Comparison of ENCODE assay signal across 1 cellular context in the genomic region with DNA sequence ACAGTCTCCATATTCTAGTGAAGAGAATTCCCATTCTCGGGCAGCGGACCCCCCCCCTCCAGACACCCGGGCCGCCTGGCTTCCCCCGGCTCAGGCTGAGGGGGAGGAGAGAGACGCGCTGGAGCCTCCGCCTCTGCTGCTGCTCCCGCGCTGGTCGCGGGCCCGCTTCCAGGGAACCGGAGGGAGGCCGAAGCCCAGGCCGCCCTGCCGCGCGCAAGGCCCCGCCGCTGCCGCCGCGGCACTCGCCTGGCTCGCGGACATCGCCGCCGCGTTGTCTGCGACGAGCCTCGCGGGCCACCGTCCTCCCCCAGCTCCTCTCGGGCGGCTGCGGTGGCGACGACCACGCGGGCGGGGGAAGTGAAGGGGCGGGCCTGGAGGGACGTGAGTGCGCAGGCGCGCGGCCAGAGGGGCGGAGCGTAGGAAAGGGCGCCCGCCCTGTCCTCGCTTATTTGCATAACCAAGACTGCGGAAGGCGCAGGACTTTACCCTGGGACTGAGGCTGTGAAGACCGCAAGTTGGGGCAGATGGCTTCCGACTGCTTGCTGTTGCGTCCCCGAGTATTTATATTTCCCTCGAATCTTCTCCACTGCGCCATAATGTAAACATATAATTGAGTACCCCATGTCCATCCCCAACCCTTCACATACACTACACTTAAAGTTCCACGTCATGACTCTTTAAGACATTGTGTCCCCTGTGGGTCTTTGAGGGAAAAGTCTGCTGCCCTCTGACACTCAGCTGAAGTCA.
TF ChIP-seq lines count a peak whose summit lies in the region.

TSS of gene ARL5A (minus strand) at position 279 of the 747 bp plus-strand sequence. CDS start at position 34, 245 bp downstream.

TF ChIP-seq in HepG2, 621 proteins besides CTCF, POLR2A, EP300 and RAD21 (continued from another document and continues in another):
- TF ChIP-seq, protein P1, sequence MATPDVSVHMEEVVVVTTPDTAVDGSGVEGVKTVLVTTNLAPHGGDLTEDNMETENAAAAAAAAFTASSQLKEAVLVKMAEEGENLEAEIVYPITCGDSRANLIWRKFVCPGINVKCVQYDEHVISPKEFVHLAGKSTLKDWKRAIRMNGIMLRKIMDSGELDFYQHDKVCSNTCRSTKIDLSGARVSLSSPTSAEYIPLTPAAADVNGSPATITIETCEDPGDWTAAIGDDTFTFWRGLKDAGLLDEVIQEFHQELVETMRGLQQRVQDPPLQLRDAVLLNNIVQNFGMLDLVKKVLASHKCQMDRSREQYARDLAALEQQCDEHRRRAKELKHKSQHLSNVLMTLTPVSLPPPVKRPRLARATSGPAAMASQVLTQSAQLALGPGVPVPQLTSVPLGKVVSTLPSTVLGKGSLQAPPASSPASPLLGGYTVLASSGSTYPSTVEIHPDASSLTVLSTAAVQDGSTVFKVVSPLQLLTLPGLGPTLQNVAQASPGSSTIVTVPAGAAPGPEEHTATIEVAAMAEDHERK (CRISPR knock-in tag; IDR thresholded peaks at IDR 0.05; ENCODE audit: low read depth) = no peak
- TF ChIP-seq POLR2G (IDR thresholded peaks at IDR 0.05; ENCODE audit: low read depth, low read length) = peak; percentile 99
- no peak for TF ChIP-seq PITX1 (CRISPR knock-in tag; IDR thresholded peaks at IDR 0.05)
- peak; percentile 89 for TF ChIP-seq HOXA3 (CRISPR knock-in tag; IDR thresholded peaks at IDR 0.05)
- TF ChIP-seq SIX4 (CRISPR knock-in tag; IDR thresholded peaks at IDR 0.05) = no peak
- no peak for TF ChIP-seq SSRP1 (CRISPR knock-in tag; IDR thresholded peaks at IDR 0.05)
- TF ChIP-seq HIVEP1 (CRISPR knock-in tag; IDR thresholded peaks at IDR 0.05) = no peak
- TF ChIP-seq BCL6 (CRISPR knock-in tag; IDR thresholded peaks at IDR 0.05) = peak; percentile 55
- TF ChIP-seq ZNF776 (CRISPR knock-in tag; IDR thresholded peaks at IDR 0.05) = peak; percentile 92; the same call in 1 of the 2 replicates
- TF ChIP-seq, protein P2, sequence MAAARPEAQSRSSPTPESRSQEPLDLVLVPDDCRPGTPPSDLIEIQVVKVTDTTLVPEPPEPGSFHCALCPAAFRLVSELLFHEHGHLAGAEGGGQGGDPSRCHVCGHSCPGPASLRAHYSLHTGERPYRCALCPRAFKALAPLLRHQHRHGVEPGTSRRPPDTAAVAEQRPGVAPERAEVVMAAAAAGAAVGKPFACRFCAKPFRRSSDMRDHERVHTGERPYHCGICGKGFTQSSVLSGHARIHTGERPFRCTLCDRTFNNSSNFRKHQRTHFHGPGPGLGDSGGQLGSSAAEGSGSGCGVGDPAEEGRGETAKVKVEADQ (CRISPR knock-in tag; IDR thresholded peaks at IDR 0.05; ENCODE audit: borderline replicate concordance) = peak; percentile 82; the same call in 1 of the 2 replicates
- no peak for TF ChIP-seq ZFP41 (CRISPR knock-in tag; IDR thresholded peaks at IDR 0.05; ENCODE audit: borderline replicate concordance)
- 0 out of 2 replicates have a peak, but pooled peaks have one; percentile 52 for TF ChIP-seq SNAI1 (CRISPR knock-in tag; IDR thresholded peaks at IDR 0.05; ENCODE audit: borderline replicate concordance)
- peak; percentile 82 for TF ChIP-seq MXD4 (CRISPR knock-in tag; IDR thresholded peaks at IDR 0.05)
- peak; percentile 97 for TF ChIP-seq MYC (CRISPR knock-in tag; IDR thresholded peaks at IDR 0.05; ENCODE audit: borderline replicate concordance)
- TF ChIP-seq, protein P3, sequence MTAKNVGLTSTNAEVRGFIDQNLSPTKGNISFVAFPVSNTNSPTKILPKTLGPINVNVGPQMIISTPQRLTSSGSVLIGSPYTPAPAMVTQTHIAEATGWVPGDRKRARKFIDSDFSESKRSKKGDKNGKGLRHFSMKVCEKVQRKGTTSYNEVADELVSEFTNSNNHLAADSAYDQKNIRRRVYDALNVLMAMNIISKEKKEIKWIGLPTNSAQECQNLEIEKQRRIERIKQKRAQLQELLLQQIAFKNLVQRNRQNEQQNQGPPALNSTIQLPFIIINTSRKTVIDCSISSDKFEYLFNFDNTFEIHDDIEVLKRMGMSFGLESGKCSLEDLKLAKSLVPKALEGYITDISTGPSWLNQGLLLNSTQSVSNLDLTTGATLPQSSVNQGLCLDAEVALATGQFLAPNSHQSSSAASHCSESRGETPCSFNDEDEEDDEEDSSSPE (CRISPR knock-in tag; IDR thresholded peaks at IDR 0.05) = peak; percentile 80
- TF ChIP-seq ZNF143 (CRISPR knock-in tag; IDR thresholded peaks at IDR 0.05) = no peak; the same call in 1 of the 2 replicates
- no peak; the same call in 1 of the 2 replicates for TF ChIP-seq ZNF614 (CRISPR knock-in tag; IDR thresholded peaks at IDR 0.05; ENCODE audit: borderline replicate concordance)
- TF ChIP-seq CREB3 (CRISPR knock-in tag; IDR thresholded peaks at IDR 0.05) = no peak
- TF ChIP-seq ZNF225 (CRISPR knock-in tag; IDR thresholded peaks at IDR 0.05) = peak; percentile 30; the same call in 1 of the 2 replicates
- TF ChIP-seq ZGPAT (CRISPR knock-in tag; IDR thresholded peaks at IDR 0.05) = peak; percentile 86
- peak; percentile 77; the same call in 1 of the 2 replicates for TF ChIP-seq RFXAP (CRISPR knock-in tag; IDR thresholded peaks at IDR 0.05; ENCODE audit: borderline replicate concordance)
- TF ChIP-seq, protein P4, sequence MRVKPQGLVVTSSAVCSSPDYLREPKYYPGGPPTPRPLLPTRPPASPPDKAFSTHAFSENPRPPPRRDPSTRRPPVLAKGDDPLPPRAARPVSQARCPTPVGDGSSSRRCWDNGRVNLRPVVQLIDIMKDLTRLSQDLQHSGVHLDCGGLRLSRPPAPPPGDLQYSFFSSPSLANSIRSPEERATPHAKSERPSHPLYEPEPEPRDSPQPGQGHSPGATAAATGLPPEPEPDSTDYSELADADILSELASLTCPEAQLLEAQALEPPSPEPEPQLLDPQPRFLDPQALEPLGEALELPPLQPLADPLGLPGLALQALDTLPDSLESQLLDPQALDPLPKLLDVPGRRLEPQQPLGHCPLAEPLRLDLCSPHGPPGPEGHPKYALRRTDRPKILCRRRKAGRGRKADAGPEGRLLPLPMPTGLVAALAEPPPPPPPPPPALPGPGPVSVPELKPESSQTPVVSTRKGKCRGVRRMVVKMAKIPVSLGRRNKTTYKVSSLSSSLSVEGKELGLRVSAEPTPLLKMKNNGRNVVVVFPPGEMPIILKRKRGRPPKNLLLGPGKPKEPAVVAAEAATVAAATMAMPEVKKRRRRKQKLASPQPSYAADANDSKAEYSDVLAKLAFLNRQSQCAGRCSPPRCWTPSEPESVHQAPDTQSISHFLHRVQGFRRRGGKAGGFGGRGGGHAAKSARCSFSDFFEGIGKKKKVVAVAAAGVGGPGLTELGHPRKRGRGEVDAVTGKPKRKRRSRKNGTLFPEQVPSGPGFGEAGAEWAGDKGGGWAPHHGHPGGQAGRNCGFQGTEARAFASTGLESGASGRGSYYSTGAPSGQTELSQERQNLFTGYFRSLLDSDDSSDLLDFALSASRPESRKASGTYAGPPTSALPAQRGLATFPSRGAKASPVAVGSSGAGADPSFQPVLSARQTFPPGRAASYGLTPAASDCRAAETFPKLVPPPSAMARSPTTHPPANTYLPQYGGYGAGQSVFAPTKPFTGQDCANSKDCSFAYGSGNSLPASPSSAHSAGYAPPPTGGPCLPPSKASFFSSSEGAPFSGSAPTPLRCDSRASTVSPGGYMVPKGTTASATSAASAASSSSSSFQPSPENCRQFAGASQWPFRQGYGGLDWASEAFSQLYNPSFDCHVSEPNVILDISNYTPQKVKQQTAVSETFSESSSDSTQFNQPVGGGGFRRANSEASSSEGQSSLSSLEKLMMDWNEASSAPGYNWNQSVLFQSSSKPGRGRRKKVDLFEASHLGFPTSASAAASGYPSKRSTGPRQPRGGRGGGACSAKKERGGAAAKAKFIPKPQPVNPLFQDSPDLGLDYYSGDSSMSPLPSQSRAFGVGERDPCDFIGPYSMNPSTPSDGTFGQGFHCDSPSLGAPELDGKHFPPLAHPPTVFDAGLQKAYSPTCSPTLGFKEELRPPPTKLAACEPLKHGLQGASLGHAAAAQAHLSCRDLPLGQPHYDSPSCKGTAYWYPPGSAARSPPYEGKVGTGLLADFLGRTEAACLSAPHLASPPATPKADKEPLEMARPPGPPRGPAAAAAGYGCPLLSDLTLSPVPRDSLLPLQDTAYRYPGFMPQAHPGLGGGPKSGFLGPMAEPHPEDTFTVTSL (CRISPR knock-in tag; IDR thresholded peaks at IDR 0.05; ENCODE audit: borderline replicate concordance) = no peak
- no peak for TF ChIP-seq MTA3 (CRISPR knock-in tag; IDR thresholded peaks at IDR 0.05)
- no peak for TF ChIP-seq PCBP1 (IDR thresholded peaks at IDR 0.05; ENCODE audit: borderline replicate concordance, low read depth, low read length)
- TF ChIP-seq ZBTB10 (CRISPR knock-in tag; IDR thresholded peaks at IDR 0.05; ENCODE audit: borderline replicate concordance) = no peak
- peak; percentile 53; the same call in 1 of the 2 replicates for TF ChIP-seq ZNF136 (CRISPR knock-in tag; IDR thresholded peaks at IDR 0.05; ENCODE audit: low read depth)
- no peak for TF ChIP-seq AFF4 (CRISPR knock-in tag; IDR thresholded peaks at IDR 0.05)
- TF ChIP-seq GTF3A (CRISPR knock-in tag; conservative IDR thresholded peaks at IDR 0.05) = no peak
- TF ChIP-seq ZNF761 (CRISPR knock-in tag; conservative IDR thresholded peaks at IDR 0.05) = peak; percentile 65; the same call in 1 of the 2 replicates
- TF ChIP-seq CEBPG (CRISPR knock-in tag; IDR thresholded peaks at IDR 0.05) = peak; percentile 18; the same call in 1 of the 2 replicates
- no peak for TF ChIP-seq RXRA (CRISPR knock-in tag; IDR thresholded peaks at IDR 0.05)
- no peak for TF ChIP-seq THAP7 (CRISPR knock-in tag; IDR thresholded peaks at IDR 0.05)
- TF ChIP-seq NR2F2 (IDR thresholded peaks at IDR 0.05; ENCODE audit: borderline replicate concordance, low read depth) = peak; percentile 42; the same call in 1 of the 2 replicates
- peak; percentile 95 for TF ChIP-seq KDM2A (CRISPR knock-in tag; IDR thresholded peaks at IDR 0.05; ENCODE audit: borderline replicate concordance, low read depth)
- TF ChIP-seq DNMT3B (CRISPR knock-in tag; conservative IDR thresholded peaks at IDR 0.05) = 0 out of 2 replicates have a peak, but pooled peaks have one; percentile 4
- TF ChIP-seq FOXO1 (CRISPR knock-in tag; IDR thresholded peaks at IDR 0.05) = peak; percentile 63
- peak; percentile 61; the same call in 1 of the 2 replicates for TF ChIP-seq TSC22D2 (CRISPR knock-in tag; IDR thresholded peaks at IDR 0.05; ENCODE audit: borderline replicate concordance)
